ENCODE assay signal across 1 cellular context in genomic region chr16:75433732-75434413, GRCh38.
TF ChIP-seq lines count a peak whose summit lies in the region.

No MANE protein-coding gene starts in this region.

TF ChIP-seq in HepG2, 621 proteins besides CTCF, POLR2A, EP300 and RAD21 (continued from another document and continues in another):
- TF ChIP-seq, protein P1, sequence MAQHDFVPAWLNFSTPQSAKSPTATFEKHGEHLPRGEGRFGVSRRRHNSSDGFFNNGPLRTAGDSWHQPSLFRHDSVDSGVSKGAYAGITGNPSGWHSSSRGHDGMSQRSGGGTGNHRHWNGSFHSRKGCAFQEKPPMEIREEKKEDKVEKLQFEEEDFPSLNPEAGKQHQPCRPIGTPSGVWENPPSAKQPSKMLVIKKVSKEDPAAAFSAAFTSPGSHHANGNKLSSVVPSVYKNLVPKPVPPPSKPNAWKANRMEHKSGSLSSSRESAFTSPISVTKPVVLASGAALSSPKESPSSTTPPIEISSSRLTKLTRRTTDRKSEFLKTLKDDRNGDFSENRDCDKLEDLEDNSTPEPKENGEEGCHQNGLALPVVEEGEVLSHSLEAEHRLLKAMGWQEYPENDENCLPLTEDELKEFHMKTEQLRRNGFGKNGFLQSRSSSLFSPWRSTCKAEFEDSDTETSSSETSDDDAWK (CRISPR knock-in tag; IDR thresholded peaks at IDR 0.05) = no peak
- TF ChIP-seq HMGXB3 (CRISPR knock-in tag; IDR thresholded peaks at IDR 0.05; ENCODE audit: borderline replicate concordance) = no peak
- TF ChIP-seq ISL2 (CRISPR knock-in tag; IDR thresholded peaks at IDR 0.05) = peak; percentile 61
- no peak for TF ChIP-seq ZNF34 (CRISPR knock-in tag; IDR thresholded peaks at IDR 0.05; ENCODE audit: borderline replicate concordance)
- TF ChIP-seq HCFC1 (IDR thresholded peaks at IDR 0.05; ENCODE audit: low read depth, low read length) = no peak
- no peak for TF ChIP-seq HNF4G (IDR thresholded peaks at IDR 0.05; ENCODE audit: borderline replicate concordance, low read depth, low read length)
- no peak for TF ChIP-seq HNF4G (CRISPR knock-in tag; IDR thresholded peaks at IDR 0.05; ENCODE audit: borderline replicate concordance, low read depth)
- TF ChIP-seq SP140L (CRISPR knock-in tag; IDR thresholded peaks at IDR 0.05; ENCODE audit: borderline replicate concordance) = peak; percentile 79; the same call in 1 of the 2 replicates
- peak; percentile 81 for TF ChIP-seq KMT2A (CRISPR knock-in tag; IDR thresholded peaks at IDR 0.05)
- TF ChIP-seq, protein P2, sequence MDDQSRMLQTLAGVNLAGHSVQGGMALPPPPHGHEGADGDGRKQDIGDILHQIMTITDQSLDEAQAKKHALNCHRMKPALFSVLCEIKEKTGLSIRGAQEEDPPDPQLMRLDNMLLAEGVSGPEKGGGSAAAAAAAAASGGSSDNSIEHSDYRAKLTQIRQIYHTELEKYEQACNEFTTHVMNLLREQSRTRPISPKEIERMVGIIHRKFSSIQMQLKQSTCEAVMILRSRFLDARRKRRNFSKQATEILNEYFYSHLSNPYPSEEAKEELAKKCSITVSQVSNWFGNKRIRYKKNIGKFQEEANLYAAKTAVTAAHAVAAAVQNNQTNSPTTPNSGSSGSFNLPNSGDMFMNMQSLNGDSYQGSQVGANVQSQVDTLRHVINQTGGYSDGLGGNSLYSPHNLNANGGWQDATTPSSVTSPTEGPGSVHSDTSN (CRISPR knock-in tag; IDR thresholded peaks at IDR 0.05; ENCODE audit: borderline replicate concordance) = 0 out of 2 replicates have a peak, but pooled peaks have one; percentile 52
- no peak for TF ChIP-seq CBX2 (IDR thresholded peaks at IDR 0.05; ENCODE audit: low read depth, low read length)
- TF ChIP-seq CBX2 (CRISPR knock-in tag; IDR thresholded peaks at IDR 0.05; ENCODE audit: low read depth) = no peak
- 0 out of 2 replicates have a peak, but pooled peaks have one; percentile 52 for TF ChIP-seq GZF1 (CRISPR knock-in tag; IDR thresholded peaks at IDR 0.05)
- no peak; the same call in 1 of the 2 replicates for TF ChIP-seq ATF1 (CRISPR knock-in tag; IDR thresholded peaks at IDR 0.05)
- 0 out of 2 replicates have a peak, but pooled peaks have one; percentile 85 for TF ChIP-seq ZNF224 (CRISPR knock-in tag; IDR thresholded peaks at IDR 0.05)
- TF ChIP-seq MXI1 (IDR thresholded peaks at IDR 0.05; ENCODE audit: borderline replicate concordance, low read depth, low read length) = peak; percentile 14; the same call in 1 of the 3 replicates
- TF ChIP-seq BHLHE40 (IDR thresholded peaks at IDR 0.05; ENCODE audit: low read length) = no peak; the same call in none of the 2 replicates
- no peak for TF ChIP-seq DNMT3B (CRISPR knock-in tag; conservative IDR thresholded peaks at IDR 0.05)
- TF ChIP-seq, protein P3, sequence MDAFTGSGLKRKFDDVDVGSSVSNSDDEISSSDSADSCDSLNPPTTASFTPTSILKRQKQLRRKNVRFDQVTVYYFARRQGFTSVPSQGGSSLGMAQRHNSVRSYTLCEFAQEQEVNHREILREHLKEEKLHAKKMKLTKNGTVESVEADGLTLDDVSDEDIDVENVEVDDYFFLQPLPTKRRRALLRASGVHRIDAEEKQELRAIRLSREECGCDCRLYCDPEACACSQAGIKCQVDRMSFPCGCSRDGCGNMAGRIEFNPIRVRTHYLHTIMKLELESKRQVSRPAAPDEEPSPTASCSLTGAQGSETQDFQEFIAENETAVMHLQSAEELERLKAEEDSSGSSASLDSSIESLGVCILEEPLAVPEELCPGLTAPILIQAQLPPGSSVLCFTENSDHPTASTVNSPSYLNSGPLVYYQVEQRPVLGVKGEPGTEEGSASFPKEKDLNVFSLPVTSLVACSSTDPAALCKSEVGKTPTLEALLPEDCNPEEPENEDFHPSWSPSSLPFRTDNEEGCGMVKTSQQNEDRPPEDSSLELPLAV (CRISPR knock-in tag; conservative IDR thresholded peaks at IDR 0.05; ENCODE audit: low read depth) = no peak
- TF ChIP-seq NAIF1 (CRISPR knock-in tag; IDR thresholded peaks at IDR 0.05; ENCODE audit: borderline replicate concordance) = peak; percentile 72
- TF ChIP-seq ZBTB21 (CRISPR knock-in tag; IDR thresholded peaks at IDR 0.05) = peak; percentile 74; the same call in 1 of the 2 replicates
- no peak for TF ChIP-seq ZNF234 (CRISPR knock-in tag; conservative IDR thresholded peaks at IDR 0.05)
- no peak for TF ChIP-seq CREB1 (IDR thresholded peaks at IDR 0.05)
- TF ChIP-seq CREB1 (CRISPR knock-in tag; IDR thresholded peaks at IDR 0.05) = no peak
- TF ChIP-seq CEBPG (CRISPR knock-in tag; IDR thresholded peaks at IDR 0.05) = no peak; the same call in none of the 2 replicates
- TF ChIP-seq REPIN1 (CRISPR knock-in tag; IDR thresholded peaks at IDR 0.05; ENCODE audit: borderline replicate concordance, low read depth) = peak; percentile 27; the same call in 1 of the 2 replicates
- TF ChIP-seq FOXP4 (CRISPR knock-in tag; IDR thresholded peaks at IDR 0.05) = peak; percentile 63; the same call in 1 of the 2 replicates
- no peak for TF ChIP-seq GFI1 (CRISPR knock-in tag; IDR thresholded peaks at IDR 0.05; ENCODE audit: borderline replicate concordance)
- no peak for TF ChIP-seq ZNF546 (CRISPR knock-in tag; conservative IDR thresholded peaks at IDR 0.05)
- peak; percentile 12; the same call in 1 of the 2 replicates for TF ChIP-seq ZFP1 (CRISPR knock-in tag; IDR thresholded peaks at IDR 0.05)
- no peak for TF ChIP-seq NR0B2 (CRISPR knock-in tag; IDR thresholded peaks at IDR 0.05)
- no peak for TF ChIP-seq NFE2 (CRISPR knock-in tag; IDR thresholded peaks at IDR 0.05)
- TF ChIP-seq, protein P4, sequence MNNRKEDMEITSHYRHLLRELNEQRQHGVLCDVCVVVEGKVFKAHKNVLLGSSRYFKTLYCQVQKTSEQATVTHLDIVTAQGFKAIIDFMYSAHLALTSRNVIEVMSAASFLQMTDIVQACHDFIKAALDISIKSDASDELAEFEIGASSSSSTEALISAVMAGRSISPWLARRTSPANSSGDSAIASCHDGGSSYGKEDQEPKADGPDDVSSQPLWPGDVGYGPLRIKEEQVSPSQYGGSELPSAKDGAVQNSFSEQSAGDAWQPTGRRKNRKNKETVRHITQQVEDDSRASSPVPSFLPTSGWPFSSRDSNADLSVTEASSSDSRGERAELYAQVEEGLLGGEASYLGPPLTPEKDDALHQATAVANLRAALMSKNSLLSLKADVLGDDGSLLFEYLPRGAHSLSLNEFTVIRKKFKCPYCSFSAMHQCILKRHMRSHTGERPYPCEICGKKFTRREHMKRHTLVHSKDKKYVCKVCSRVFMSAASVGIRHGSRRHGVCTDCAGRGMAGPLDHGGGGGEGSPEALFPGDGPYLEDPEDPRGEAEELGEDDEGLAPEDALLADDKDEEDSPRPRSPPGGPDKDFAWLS (CRISPR knock-in tag; IDR thresholded peaks at IDR 0.05; ENCODE audit: borderline replicate concordance) = no peak
- peak; percentile 40; the same call in 1 of the 2 replicates for TF ChIP-seq ELF1 (CRISPR knock-in tag; IDR thresholded peaks at IDR 0.05)
- no peak for TF ChIP-seq MIER2 (CRISPR knock-in tag; IDR thresholded peaks at IDR 0.05)
- TF ChIP-seq ZNF564 (CRISPR knock-in tag; IDR thresholded peaks at IDR 0.05) = peak; percentile 58; the same call in 1 of the 2 replicates
- TF ChIP-seq MYPOP (CRISPR knock-in tag; IDR thresholded peaks at IDR 0.05) = peak; percentile 70
- TF ChIP-seq CCAR2 (optimal IDR thresholded peaks at IDR 0.05; ENCODE audit: low read depth, low read length) = no peak
- TF ChIP-seq SAFB2 (CRISPR knock-in tag; IDR thresholded peaks at IDR 0.05; ENCODE audit: borderline replicate concordance, low read depth) = no peak
- TF ChIP-seq MED13 (CRISPR knock-in tag; IDR thresholded peaks at IDR 0.05) = 0 out of 2 replicates have a peak, but pooled peaks have one; percentile 69
- no peak for TF ChIP-seq MLLT10 (CRISPR knock-in tag; IDR thresholded peaks at IDR 0.05)
- TF ChIP-seq SNRNP70 (IDR thresholded peaks at IDR 0.05; ENCODE audit: low read depth, low read length) = no peak
- TF ChIP-seq, protein P5, sequence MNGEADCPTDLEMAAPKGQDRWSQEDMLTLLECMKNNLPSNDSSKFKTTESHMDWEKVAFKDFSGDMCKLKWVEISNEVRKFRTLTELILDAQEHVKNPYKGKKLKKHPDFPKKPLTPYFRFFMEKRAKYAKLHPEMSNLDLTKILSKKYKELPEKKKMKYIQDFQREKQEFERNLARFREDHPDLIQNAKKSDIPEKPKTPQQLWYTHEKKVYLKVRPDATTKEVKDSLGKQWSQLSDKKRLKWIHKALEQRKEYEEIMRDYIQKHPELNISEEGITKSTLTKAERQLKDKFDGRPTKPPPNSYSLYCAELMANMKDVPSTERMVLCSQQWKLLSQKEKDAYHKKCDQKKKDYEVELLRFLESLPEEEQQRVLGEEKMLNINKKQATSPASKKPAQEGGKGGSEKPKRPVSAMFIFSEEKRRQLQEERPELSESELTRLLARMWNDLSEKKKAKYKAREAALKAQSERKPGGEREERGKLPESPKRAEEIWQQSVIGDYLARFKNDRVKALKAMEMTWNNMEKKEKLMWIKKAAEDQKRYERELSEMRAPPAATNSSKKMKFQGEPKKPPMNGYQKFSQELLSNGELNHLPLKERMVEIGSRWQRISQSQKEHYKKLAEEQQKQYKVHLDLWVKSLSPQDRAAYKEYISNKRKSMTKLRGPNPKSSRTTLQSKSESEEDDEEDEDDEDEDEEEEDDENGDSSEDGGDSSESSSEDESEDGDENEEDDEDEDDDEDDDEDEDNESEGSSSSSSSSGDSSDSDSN (CRISPR knock-in tag; IDR thresholded peaks at IDR 0.05) = no peak
- TF ChIP-seq SP5 (CRISPR knock-in tag; IDR thresholded peaks at IDR 0.05; ENCODE audit: borderline replicate concordance, low read depth) = 0 out of 2 replicates have a peak, but pooled peaks have one; percentile 23
- no peak; the same call in 1 of the 2 replicates for TF ChIP-seq SATB2 (CRISPR knock-in tag; IDR thresholded peaks at IDR 0.05)
- TF ChIP-seq, protein P6, sequence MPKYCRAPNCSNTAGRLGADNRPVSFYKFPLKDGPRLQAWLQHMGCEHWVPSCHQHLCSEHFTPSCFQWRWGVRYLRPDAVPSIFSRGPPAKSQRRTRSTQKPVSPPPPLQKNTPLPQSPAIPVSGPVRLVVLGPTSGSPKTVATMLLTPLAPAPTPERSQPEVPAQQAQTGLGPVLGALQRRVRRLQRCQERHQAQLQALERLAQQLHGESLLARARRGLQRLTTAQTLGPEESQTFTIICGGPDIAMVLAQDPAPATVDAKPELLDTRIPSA (CRISPR knock-in tag; IDR thresholded peaks at IDR 0.05; ENCODE audit: borderline replicate concordance) = no peak
- TF ChIP-seq FOXA1 (IDR thresholded peaks at IDR 0.05) = no peak
- TF ChIP-seq FOXA1 (CRISPR knock-in tag; IDR thresholded peaks at IDR 0.05) = peak; percentile 23; the same call in 1 of the 2 replicates
- no peak; the same call in 1 of the 2 replicates for TF ChIP-seq SRY (CRISPR knock-in tag; IDR thresholded peaks at IDR 0.05)
- TF ChIP-seq ZNF296 (CRISPR knock-in tag; conservative IDR thresholded peaks at IDR 0.05) = no peak
- peak; percentile 21; the same call in 1 of the 2 replicates for TF ChIP-seq ZNF331 (CRISPR knock-in tag; IDR thresholded peaks at IDR 0.05)
- TF ChIP-seq ZNF136 (CRISPR knock-in tag; IDR thresholded peaks at IDR 0.05; ENCODE audit: low read depth) = 0 out of 2 replicates have a peak, but pooled peaks have one; percentile 67
